Comparison of ENCODE assay signal across 8 cellular contexts in the genomic region with DNA sequence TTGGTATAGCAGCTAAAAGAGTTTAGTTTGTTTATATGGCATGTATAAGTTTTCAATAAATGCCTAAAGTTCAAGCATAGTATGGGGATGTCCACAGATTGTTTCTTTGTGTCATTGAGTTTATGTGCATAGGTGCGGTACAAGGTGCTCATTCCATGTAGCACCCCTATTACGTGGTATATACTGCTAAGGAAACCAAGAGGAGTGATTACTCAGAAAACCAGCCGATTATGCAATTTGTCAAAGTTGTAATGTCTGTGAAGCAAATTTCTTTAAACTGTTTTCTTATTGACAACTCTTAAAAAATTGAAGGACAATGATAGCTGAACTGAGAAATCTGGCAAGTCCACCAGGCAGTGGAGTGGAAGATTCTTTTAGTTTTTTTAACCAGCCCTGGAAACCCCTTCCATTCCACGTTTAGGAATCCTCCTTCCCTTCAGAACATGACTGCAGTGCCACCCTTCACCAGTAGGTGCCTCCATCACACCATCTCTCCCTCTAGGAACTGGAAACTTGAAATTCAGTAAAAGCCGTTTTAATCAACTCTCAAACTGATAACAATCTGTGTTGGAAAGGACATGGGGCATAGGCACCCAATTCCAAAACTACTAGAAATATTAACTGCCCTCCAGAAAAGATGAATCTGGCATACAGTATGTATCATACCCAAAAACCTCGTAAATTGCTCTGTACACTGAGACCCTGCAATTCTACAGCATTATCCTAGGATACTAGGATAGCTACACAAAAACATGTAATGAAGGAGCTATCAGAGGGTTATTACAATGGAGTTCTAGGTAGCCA. TPM values are rescaled to one million over a fixed set of nuclear protein-coding genes. Genes with fewer than 3 reads are reported as not detected.
DNase-seq lines count a peak whose midpoint lies in the region; ATAC-seq, FAIRE-seq and TF ChIP-seq lines count a peak whose summit lies in the region.

No MANE protein-coding gene starts in this region.

- H3K36me3 ChIP-seq in breast epithelium (no peaks in the 10 kb centered on the region), keratinocyte (ENCODE audit: control insufficient read depth in 2 of 2, extremely low read depth in 1 of 2, insufficient read depth in 2 of 2, low read length in 2 of 2) (peaks cover 2% of the 10 kb centered on the region in 2 experiments)

- H3K4me2 ChIP-seq in keratinocyte (ENCODE audit: control insufficient read depth, extremely low read depth, insufficient read depth, low read depth, low read length): no peak overlapping the region

- no peak for TF ChIP-seq POLR2A in breast epithelium (IDR thresholded peaks at IDR 0.05)

- dilution Hi-C loops in keratinocyte (cut with MboI; ENCODE audit: extremely low pct_ligation_motif_present, low sequenced_read_pairs): no loop called here

- no peaks in the 10 kb centered on the region for H3K79me2 ChIP-seq in keratinocyte (ENCODE audit: control insufficient read depth, insufficient read depth, low read length)

- intact Hi-C loops in breast epithelium (cut with DNase I; ENCODE audit: low total_unique reads): loop anchor here (5.0 kb wide), 1 partner anchor 453 kb away; no protein-coding TSS in a partner anchor

- H3K4me3 ChIP-seq in breast epithelium: no peak overlapping the region
- no peak overlapping the region for H3K4me3 ChIP-seq in keratinocyte (ENCODE audit: control insufficient read depth in 2 of 3, extremely low read depth in 1 of 3, insufficient read depth in 2 of 3, low read depth in 1 of 3, low read length in 3 of 3)

- DNase-seq in NCI-H1694 treated with DMSO at 0.1 percent for 48 hours (lab: John Stamatoyannopoulos, UW): peak; percentile 33
- peak; percentile 57 to 71 for DNase-seq in breast epithelium (ENCODE audit: low spot score in 2 of 2)
- no peak for DNase-seq in keratinocyte (ENCODE audit: low read depth, low spot score)
- peak; percentile 28 to 58 for DNase-seq in stimulated activated CD4-positive, alpha-beta T cell treated with anti-CD3 and anti-CD28 coated beads, Interleukin-1b, Interleukin-23, amount 100 ng/mL, for 1 hour (ENCODE audit: low read depth in 2 of 2)

- H3K27me3 ChIP-seq in breast epithelium: no peaks in the 10 kb centered on the region
- no peaks in the 10 kb centered on the region for H3K27me3 ChIP-seq in keratinocyte (ENCODE audit: control insufficient read depth, extremely low read depth, insufficient read depth, low read length)

- no peak overlapping the region for H3K9ac ChIP-seq in keratinocyte (ENCODE audit: control insufficient read depth, extremely low read depth, insufficient read depth, low read length)

- no peaks in the 10 kb centered on the region for H3K9me1 ChIP-seq in keratinocyte (ENCODE audit: control insufficient read depth, extremely low read depth, insufficient read depth, low read length)

- peaks cover 4 to 6% of the 10 kb centered on the region in 2 donors for H3K4me1 ChIP-seq in breast epithelium
- peaks cover 33% of the 10 kb centered on the region for H3K4me1 ChIP-seq in keratinocyte (ENCODE audit: control insufficient read depth, extremely low read depth, insufficient read depth, low read length)

- no peaks in the 10 kb centered on the region for H4K20me1 ChIP-seq in keratinocyte (ENCODE audit: control insufficient read depth, extremely low read depth, insufficient read depth, low read length)

- H3K9me3 ChIP-seq in breast epithelium (no peaks in the 10 kb centered on the region), keratinocyte (ENCODE audit: control insufficient read depth, low read depth, low read length) (no peaks in the 10 kb centered on the region)

- FAIRE-seq in keratinocyte (lab: Jason Lieb, UNC): peak; percentile 89

- TF ChIP-seq CTCF in GM12872 (IDR thresholded peaks at IDR 0.05; ENCODE audit: insufficient read depth, low read depth, low read length) (peak; percentile 97), VCaP (conservative IDR thresholded peaks at IDR 0.05) (peak; percentile 87), breast epithelium (IDR thresholded peaks at IDR 0.05) (peak; percentile 94 to 96 (median 96)), keratinocyte (optimal IDR thresholded peaks at IDR 0.05 in 1 of 3, IDR thresholded peaks at IDR 0.05 in 1 of 3, conservative IDR thresholded peaks at IDR 0.05 in 1 of 3; ENCODE audit: extremely low read depth in 1 of 3, insufficient read depth in 2 of 3, low read length in 3 of 3) (peak; percentile 90 to 99 (median 94))

- no peak overlapping the region for H2AFZ ChIP-seq in keratinocyte (ENCODE audit: control insufficient read depth, low read length)

- H3K27ac ChIP-seq in VCaP (no peak overlapping the region), breast epithelium (peak overlapping the region; percentile 67 to 81), keratinocyte (ENCODE audit: control insufficient read depth, insufficient read depth, low read length) (peak overlapping the region; percentile 33)

- no peak for ATAC-seq in HG03571 (IDR thresholded peaks at IDR 0.05; ENCODE audit: unreplicated experiment)
- ATAC-seq in GM21723 (IDR thresholded peaks at IDR 0.05; ENCODE audit: unreplicated experiment): no peak

RNA-seq across cellular contexts. Expression of gene REXO5, which starts 43.5 kb away (rescaled TPM):
- 10 to 100 TPM in 1 of 3 donors, 1 to 10 TPM in 2; 4.8 to 13.2 (median 5.9) TPM for total RNA-seq in breast epithelium
- polyA plus RNA-seq in keratinocyte: 1.3 to 2.6 TPM (median 1.8 TPM) in 3 replicates
- 2.0 TPM for polyA plus RNA-seq in keratinocyte (2011; ENCODE audit: low read depth)
- polyA plus RNA-seq in keratinocyte (2011; cell fraction: cytosol; rRNA removed): 0.96 and 1.4 TPM in 2 replicates
- polyA plus RNA-seq in keratinocyte (2011; cell fraction: nucleus; rRNA removed): 3.8 and 4.3 TPM in 2 replicates
- 1.5 and 1.8 TPM in 2 replicates for polyA plus RNA-seq in keratinocyte (2012; ENCODE audit: low replicate concordance)
- 1.3 to 2.1 TPM (median 1.5 TPM) in 3 replicates for polyA minus RNA-seq in keratinocyte
- 3.1 TPM for polyA minus RNA-seq in keratinocyte (2011; cell fraction: cytosol; rRNA and poly(A)+ RNA removed)
- polyA minus RNA-seq in keratinocyte (2011; cell fraction: nucleus; rRNA and poly(A)+ RNA removed): 1.7 and 3.8 TPM in 2 replicates

RNA-seq across cellular contexts. Expression of gene ERI2, which starts 43.5 kb away (rescaled TPM):
- total RNA-seq in breast epithelium: 10 to 100 TPM; 21.8 to 33.2 (median 26.2) TPM
- 15.2 to 35.3 TPM (median 19.5 TPM) in 3 replicates for polyA plus RNA-seq in keratinocyte
- polyA plus RNA-seq in keratinocyte (2011; ENCODE audit: low read depth): 16.9 TPM
- 8.5 and 15.5 TPM in 2 replicates for polyA plus RNA-seq in keratinocyte (2011; cell fraction: cytosol; rRNA removed)
- 11.2 and 18.7 TPM in 2 replicates for polyA plus RNA-seq in keratinocyte (2011; cell fraction: nucleus; rRNA removed)
- polyA plus RNA-seq in keratinocyte (2012; ENCODE audit: low replicate concordance): 10.6 and 11.2 TPM in 2 replicates
- 2.0 to 10.3 TPM (median 6.2 TPM) in 3 replicates for polyA minus RNA-seq in keratinocyte
- polyA minus RNA-seq in keratinocyte (2011; cell fraction: cytosol; rRNA and poly(A)+ RNA removed): 5.6 TPM
- polyA minus RNA-seq in keratinocyte (2011; cell fraction: nucleus; rRNA and poly(A)+ RNA removed): 4.7 and 10.2 TPM in 2 replicates

RNA-seq across cellular contexts. Expression of gene DCUN1D3, which starts 50.4 kb away (rescaled TPM):
- total RNA-seq in breast epithelium: 10 to 100 TPM; 22.7 to 43.8 (median 26.2) TPM
- polyA plus RNA-seq in keratinocyte: 8.0 to 10.0 TPM (median 9.4 TPM) in 3 replicates
- polyA plus RNA-seq in keratinocyte (2011; ENCODE audit: low read depth): 14.8 TPM
- 7.1 and 9.8 TPM in 2 replicates for polyA plus RNA-seq in keratinocyte (2011; cell fraction: cytosol; rRNA removed)
- polyA plus RNA-seq in keratinocyte (2011; cell fraction: nucleus; rRNA removed): 12.2 and 15.4 TPM in 2 replicates
- polyA plus RNA-seq in keratinocyte (2012; ENCODE audit: low replicate concordance): 11.5 and 28.0 TPM in 2 replicates
- 18.5 to 29.4 TPM (median 27.1 TPM) in 3 replicates for polyA minus RNA-seq in keratinocyte
- polyA minus RNA-seq in keratinocyte (2011; cell fraction: cytosol; rRNA and poly(A)+ RNA removed): 14.8 TPM
- polyA minus RNA-seq in keratinocyte (2011; cell fraction: nucleus; rRNA and poly(A)+ RNA removed): 13.1 and 21.9 TPM in 2 replicates

RNA-seq across cellular contexts. Expression of gene LYRM1, which starts 50.8 kb away (rescaled TPM):
- total RNA-seq in breast epithelium: 10 to 100 TPM; 42.6 to 54.6 (median 50.9) TPM
- polyA plus RNA-seq in keratinocyte: 13.1 to 27.1 TPM (median 21.7 TPM) in 3 replicates
- 13.0 TPM for polyA plus RNA-seq in keratinocyte (2011; ENCODE audit: low read depth)
- 19.7 and 28.4 TPM in 2 replicates for polyA plus RNA-seq in keratinocyte (2011; cell fraction: cytosol; rRNA removed)
- 6.4 and 10.7 TPM in 2 replicates for polyA plus RNA-seq in keratinocyte (2011; cell fraction: nucleus; rRNA removed)
- 22.6 and 25.4 TPM in 2 replicates for polyA plus RNA-seq in keratinocyte (2012; ENCODE audit: low replicate concordance)
- 2.3 to 12.0 TPM (median 5.1 TPM) in 3 replicates for polyA minus RNA-seq in keratinocyte
- 16.9 TPM for polyA minus RNA-seq in keratinocyte (2011; cell fraction: cytosol; rRNA and poly(A)+ RNA removed)
- 0.85 and 1.8 TPM in 2 replicates for polyA minus RNA-seq in keratinocyte (2011; cell fraction: nucleus; rRNA and poly(A)+ RNA removed)
